8 cellular contexts compared by ENCODE assay signal in the genomic region with DNA sequence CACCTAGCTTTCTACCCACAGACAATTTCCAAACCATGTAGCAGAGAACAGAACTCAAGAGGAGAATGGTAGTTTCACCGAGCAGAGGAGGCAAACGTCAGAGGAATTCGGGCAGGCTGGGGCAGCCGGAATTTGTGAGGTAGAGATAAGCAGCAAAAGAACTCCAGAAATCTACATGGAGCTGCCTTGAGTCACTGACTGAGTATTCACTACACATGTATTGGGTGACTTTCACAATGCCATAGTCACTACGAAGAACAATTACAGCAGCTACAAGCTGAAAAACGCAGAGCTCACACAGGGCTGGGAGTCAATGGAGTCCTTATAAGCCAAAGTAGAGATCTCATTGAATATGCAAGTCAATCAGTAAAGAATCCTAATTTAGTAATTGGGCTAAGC. TPM values are rescaled to one million over a fixed set of nuclear protein-coding genes. Genes with fewer than 3 reads are reported as not detected.
A peak's percentile ranks its signal among the peaks of the same experiment; 100 is the strongest.
DNase-seq lines count a peak whose midpoint lies in the region; ATAC-seq and TF ChIP-seq lines count a peak whose summit lies in the region.

No MANE protein-coding gene starts in this region.

- H3K36me3 ChIP-seq in A673 (ENCODE audit: insufficient read depth, low read length, poor library complexity, severe bottlenecking): no peaks in the 10 kb centered on the region
- no peaks in the 10 kb centered on the region; the same call in 1 of the 2 replicates for H3K36me3 ChIP-seq in IMR-90 (ENCODE audit: control insufficient read depth, insufficient read depth, low read length)

- H3K9me3 ChIP-seq in A673 (ENCODE audit: low read depth, low read length, poor library complexity, severe bottlenecking): no peaks in the 10 kb centered on the region
- H3K9me3 ChIP-seq in IMR-90 (ENCODE audit: control insufficient read depth, insufficient read depth, low read length): no peaks in the 10 kb centered on the region

- peak overlapping the region in 1 of 2 experiments; percentile 27; a peak in 1 of 4 replicates for H4K8ac ChIP-seq in IMR-90 (ENCODE audit: low read depth in 2 of 2, low read length in 2 of 2)

- H3K4me1 ChIP-seq in A673 (ENCODE audit: insufficient read depth, low read length, poor library complexity, severe bottlenecking) (peaks cover 36% of the 10 kb centered on the region), IMR-90 (ENCODE audit: control insufficient read depth, insufficient read depth, low read length) (peaks cover 13% of the 10 kb centered on the region)

- no peak for TF ChIP-seq POLR2A in IMR-90 (IDR thresholded peaks at IDR 0.05; ENCODE audit: low read depth, low read length)

- no peaks in the 10 kb centered on the region; the same call in 1 of the 2 replicates for H4K20me1 ChIP-seq in IMR-90 (ENCODE audit: insufficient read depth, low read length)

- dilution Hi-C loops in IMR-90 (cut with HindIII; ENCODE audit: low sequenced_read_pairs, unreplicated experiment): no loop called here

- H4K91ac ChIP-seq in IMR-90 (ENCODE audit: insufficient read depth, low read depth, low read length): peak overlapping the region; percentile 52; the same call in 1 of the 2 replicates

- in situ Hi-C loops in IMR-90 (cut with MboI; ENCODE audit: low sequenced_read_pairs): no loop called here

- intact Hi-C loops in A673 (cut with micrococcal nuclease; ENCODE audit: unreplicated experiment): no loop called here
- intact Hi-C loops in IMR-90 (cut with micrococcal nuclease): no loop called here

- peaks cover 32 to 45% of the 10 kb centered on the region in 2 experiments for H3K79me1 ChIP-seq in IMR-90 (ENCODE audit: low read depth in 1 of 2, low read length in 2 of 2)

- H2BK120ac ChIP-seq in IMR-90 (ENCODE audit: low read depth, low read length): peak overlapping the region; percentile 57

- no peak overlapping the region for H3K4me3 ChIP-seq in A673 (ENCODE audit: low read depth, low read length, poor library complexity, severe bottlenecking)
- peak overlapping the region; percentile 35; the same call in 1 of the 2 replicates for H3K4me3 ChIP-seq in IMR-90 (ENCODE audit: insufficient read depth, low read depth, low read length)
- peak overlapping the region; percentile 45 for H3K4me3 ChIP-seq in coronary artery

- peak overlapping the region; percentile 51; the same call in 1 of the 2 replicates for H3K4ac ChIP-seq in IMR-90 (ENCODE audit: low read depth, low read length)

- BruUV-seq in A673 (replicated peaks; lab: Mats Ljungman, UMichigan): no TSS peak
- BruUV-seq in IMR-90 (replicated peaks; lab: Mats Ljungman, UMichigan): no TSS peak

- DNase-seq in A673 (ENCODE audit: low spot score): peak; percentile 41
- peak; percentile 90 for DNase-seq in IMR-90
- DNase-seq in coronary artery (ENCODE audit: low spot score): no peak
- no peak for DNase-seq in left lobe of liver (ENCODE audit: low spot score)
- no peak for DNase-seq in NCI-H345 treated with DMSO at 0.1 percent for 48 hours (lab: John Stamatoyannopoulos, UW; ENCODE audit: unreplicated experiment)
- no peak for DNase-seq in DMS153 treated with DMSO at 0.1 percent for 48 hours (lab: John Stamatoyannopoulos, UW; ENCODE audit: unreplicated experiment)

- TF ChIP-seq RAD21 in IMR-90 (IDR thresholded peaks at IDR 0.05; ENCODE audit: low read length): no peak

- peak overlapping the region; percentile 94 for H3K4me2 ChIP-seq in IMR-90 (ENCODE audit: low read depth, low read length)

- peak overlapping the region; percentile 67 for H3K56ac ChIP-seq in IMR-90 (ENCODE audit: extremely low read depth, insufficient read depth, low read length)

- H3K27ac ChIP-seq in A673 (ENCODE audit: low read depth, low read length, poor library complexity, severe bottlenecking): no peak overlapping the region
- H3K27ac ChIP-seq in IMR-90 (ENCODE audit: insufficient read depth, low read length): peak overlapping the region; percentile 86; the same call in 1 of the 2 replicates
- peak overlapping the region in 1 of 2 donors; percentile 60 for H3K27ac ChIP-seq in coronary artery

- H2BK20ac ChIP-seq in IMR-90 (ENCODE audit: low read depth, low read length): peak overlapping the region; percentile 38; the same call in 1 of the 2 replicates

- no peak overlapping the region for H4K5ac ChIP-seq in IMR-90 (ENCODE audit: low read depth, low read length)

- no CpG with 5 or more reads among the region's 6 CpGs for WGBS in IMR-90 (ENCODE audit: extremely low coverage in 2 of 2, insufficient read length in 1 of 2), 2 experiments

- H2AK9ac ChIP-seq in IMR-90 (replicated peaks; ENCODE audit: low read depth, low read length, poor library complexity): no peak overlapping the region

- H2BK5ac ChIP-seq in IMR-90 (ENCODE audit: low read depth, low read length, poor library complexity, severe bottlenecking): peak overlapping the region; percentile 93

- peak overlapping the region; percentile 57; the same call in 1 of the 2 replicates for H3K14ac ChIP-seq in IMR-90 (replicated peaks; ENCODE audit: low read depth, low read length)

- H2AK5ac ChIP-seq in IMR-90 (ENCODE audit: low read depth, low read length): no peak overlapping the region

- H3K27me3 ChIP-seq in A673 (replicated peaks; ENCODE audit: insufficient read depth, low read depth, low read length, poor library complexity) (no peaks in the 10 kb centered on the region), IMR-90 (ENCODE audit: control insufficient read depth, insufficient read depth, low read length) (no peaks in the 10 kb centered on the region)

- CTCF ChIA-PET in A673 (lab: Charles Lee): interaction anchor here (1.1 kb wide), 1 partner anchor 18 kb away, joined by 3 read pairs; no protein-coding TSS in a partner anchor
- CTCF ChIA-PET in IMR-90 (lab: Yijun Ruan, JAX): interaction anchor here (1.0 kb wide), 1 partner anchor 11 kb away, joined by 7 read pairs; no protein-coding TSS in a partner anchor

- no peak overlapping the region for H2BK15ac ChIP-seq in IMR-90 (ENCODE audit: low read depth, low read length)

- POLR2A ChIA-PET in A673 (lab: Charles Lee; ENCODE audit: low non-redundant PET) (no interaction called here), IMR-90 (lab: Charles Lee; ENCODE audit: unreplicated experiment) (no interaction called here)

- peak overlapping the region; percentile 69 for H3K9ac ChIP-seq in IMR-90 (ENCODE audit: low read depth, low read length)

- TF ChIP-seq CTCF in A673 (conservative IDR thresholded peaks at IDR 0.05; ENCODE audit: low read depth, low read length) (no peak), IMR-90 (conservative IDR thresholded peaks at IDR 0.05; ENCODE audit: low read depth, low read length) (no peak), coronary artery (IDR thresholded peaks at IDR 0.05) (no peak)

- no peak overlapping the region for H2AFZ ChIP-seq in IMR-90 (replicated peaks; ENCODE audit: low read length, poor library complexity)

- H3K9me1 ChIP-seq in IMR-90 (ENCODE audit: insufficient read depth, low read length): no peaks in the 10 kb centered on the region; the same call in 1 of the 2 replicates

- H3K23ac ChIP-seq in IMR-90 (ENCODE audit: low read depth, low read length): peak overlapping the region; percentile 61; the same call in 1 of the 2 replicates

- peak overlapping the region; percentile 72; the same call in 1 of the 2 replicates for H3K18ac ChIP-seq in IMR-90 (ENCODE audit: low read depth, low read length)

- ATAC-seq in IMR-90 (ENCODE audit: low read depth): peak; percentile 87
- peak; percentile 39 for ATAC-seq in left lobe of liver
- ATAC-seq in GM19324 (IDR thresholded peaks at IDR 0.05; ENCODE audit: low FRiP score, unreplicated experiment): no peak
- ATAC-seq in GM19023 (IDR thresholded peaks at IDR 0.05; ENCODE audit: unreplicated experiment): no peak

TF ChIP-seq in IMR-90, 13 proteins besides CTCF, POLR2A, EP300 and RAD21:
- TF ChIP-seq BHLHE40 (IDR thresholded peaks at IDR 0.05; ENCODE audit: low read depth, low read length): peak; percentile 18; the same call in 1 of the 2 replicates
- TF ChIP-seq CEBPB (IDR thresholded peaks at IDR 0.05; ENCODE audit: low read depth, low read length): peak; percentile 86
- no peak for TF ChIP-seq MAZ (IDR thresholded peaks at IDR 0.05; ENCODE audit: borderline replicate concordance, low read depth, low read length)
- TF ChIP-seq FOS (IDR thresholded peaks at IDR 0.05; ENCODE audit: low read depth, low read length): peak; percentile 43; the same call in 1 of the 2 replicates

RNA-seq across cellular contexts. Expression of gene CMC2, which starts 13.4 kb away (rescaled TPM):
- total RNA-seq in A673 (2021) (129 and 130 TPM in 2 replicates), IMR-90 (2012; rRNA removed) (57.0 and 81.4 TPM in 2 replicates), left lobe of liver (36.8 TPM)
- polyA plus RNA-seq in IMR-90 (2012; rRNA removed): 104 and 108 TPM in 2 replicates
- 75.5 and 109 TPM in 2 replicates for polyA plus RNA-seq in IMR-90 (2012; cell fraction: cytosol; rRNA removed)
- 19.9 and 36.3 TPM in 2 replicates for polyA plus RNA-seq in IMR-90 (2012; cell fraction: nucleus; rRNA removed; ENCODE audit: low replicate concordance)

RNA-seq across cellular contexts. Expression of gene CENPN, which starts 13.7 kb away (rescaled TPM):
- total RNA-seq in A673 (2021) (91.0 and 109 TPM in 2 replicates), IMR-90 (2012; rRNA removed) (22.8 and 34.4 TPM in 2 replicates), left lobe of liver (7.6 TPM)
- 20.5 and 37.4 TPM in 2 replicates for polyA plus RNA-seq in IMR-90 (2012; rRNA removed)
- polyA plus RNA-seq in IMR-90 (2012; cell fraction: cytosol; rRNA removed): 3.3 and 7.3 TPM in 2 replicates
- polyA plus RNA-seq in IMR-90 (2012; cell fraction: nucleus; rRNA removed; ENCODE audit: low replicate concordance): 4.6 and 6.2 TPM in 2 replicates

RNA-seq across cellular contexts. Expression of gene ATMIN, which starts 42.4 kb away (rescaled TPM):
- total RNA-seq in A673 (2021) (43.5 and 44.6 TPM in 2 replicates), IMR-90 (2012; rRNA removed) (38.9 and 45.9 TPM in 2 replicates), left lobe of liver (13.7 TPM)
- polyA plus RNA-seq in IMR-90 (2012; rRNA removed): 13.5 and 15.8 TPM in 2 replicates
- polyA plus RNA-seq in IMR-90 (2012; cell fraction: cytosol; rRNA removed): 5.0 and 5.6 TPM in 2 replicates
- polyA plus RNA-seq in IMR-90 (2012; cell fraction: nucleus; rRNA removed; ENCODE audit: low replicate concordance): 1.9 and 13.6 TPM in 2 replicates

Comparison
In these comparisons a context has a peak if more than half of its experiments do, and no peak if none do; other contexts are left out.
1. DNase-seq: peak in A673 (single experiment) and IMR-90 (single experiment); none in coronary artery (single experiment), left lobe of liver (single experiment), NCI-H345 treated with DMSO at 0.1 percent for 48 hours (single experiment) and DMS153 treated with DMSO at 0.1 percent for 48 hours (single experiment).
2. ATAC-seq: peak in IMR-90 (single experiment) and left lobe of liver (single experiment); none in GM19324 (single experiment) and GM19023 (single experiment).